Comparison of ENCODE assay signal across 13 cellular contexts in the genomic region with DNA sequence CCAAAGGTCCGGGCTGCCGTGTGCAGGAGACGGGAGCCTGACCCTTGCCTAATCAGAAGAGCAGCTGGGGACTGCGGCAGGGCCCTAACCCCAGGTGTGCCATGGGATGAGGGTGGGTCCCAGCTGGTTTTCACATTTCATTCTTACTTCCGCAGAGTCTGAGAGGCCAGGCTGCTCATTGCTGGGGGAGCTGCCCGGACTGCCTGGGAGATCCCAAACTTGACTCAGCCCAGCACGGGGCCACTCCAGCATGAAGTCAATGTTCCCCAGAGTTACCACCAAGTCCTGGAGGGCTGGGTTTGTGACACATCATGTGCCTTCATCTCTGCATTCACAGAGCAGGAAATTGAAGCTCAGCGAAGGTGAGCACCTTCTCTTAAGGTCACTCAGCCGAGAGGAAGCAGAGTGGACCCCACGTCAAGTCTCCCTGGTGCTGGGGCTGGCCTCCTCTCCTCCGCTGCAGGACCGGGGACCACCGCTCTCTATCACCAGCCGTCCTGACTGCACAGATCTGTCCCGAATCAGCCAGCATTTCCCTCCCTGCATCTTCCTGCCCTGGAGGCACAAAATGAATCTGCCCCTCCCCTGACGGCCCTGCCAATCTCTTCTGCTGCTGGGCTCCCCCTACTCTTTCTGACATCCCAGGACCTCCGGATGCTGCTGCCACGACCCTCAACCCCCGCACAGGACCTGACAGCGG.
"Had no signal": no experiment of that assay in that cellular context is flagged by ENCODE, and none has a peak within 500 bp of the region (broad histone marks: within the 10 kb centered on the region; RNA-seq: fewer than 3 reads in every experiment).

No MANE protein-coding gene starts in this region.

- ATAC-seq: activated CD4-positive, alpha-beta T cell treated with anti-CD3 and anti-CD28 coated beads for 36 hours; activated naive CD4-positive, alpha-beta T cell treated with anti-CD3 and anti-CD28 coated beads, Interleukin-2, amount 50 U/mL, for 72 hours; right lobe of liver; stimulated activated naive CD8-positive, alpha-beta T cell treated with anti-CD3 and anti-CD28 coated beads, Interleukin-15, amount 100 ng/mL, for 72 hours had no signal

- H3K36me3 ChIP-seq: right lobe of liver, upper lobe of left lung had no signal

- DNase-seq: activated CD4-positive, alpha-beta memory T cell treated with anti-CD3 and anti-CD28 coated beads, Interleukin-2, amount 10 ng/mL, durations not matched to agents 7 days and 5 days; activated CD4-positive, alpha-beta T cell treated with anti-CD3 and anti-CD28 coated beads for 36 hours; activated T-cell treated with anti-CD3 and anti-CD28 coated beads, Interleukin-2, amount 50 U/mL, for 24 hours; amygdala; effector memory CD4-positive, alpha-beta T cell; foreskin melanocyte; mesendoderm; stimulated activated naive CD8-positive, alpha-beta T cell treated with anti-CD3 and anti-CD28 coated beads, Interleukin-15, amount 100 ng/mL, for 72 hours; T-helper 2 cell; upper lobe of left lung had no signal

- FAIRE-seq: islet of Langerhans had no signal

- H3K4me3 ChIP-seq: right lobe of liver, upper lobe of left lung had no signal

- H3K9me3 ChIP-seq: right lobe of liver had no signal

- H3K27ac ChIP-seq: right lobe of liver, upper lobe of left lung had no signal

- H3K27me3 ChIP-seq: right lobe of liver, upper lobe of left lung had no signal
